In genomic region chr6:33813960-33814662, GRCh38 we compare ENCODE assay signal across 2 cellular contexts.
TF ChIP-seq lines count a peak whose summit lies in the region.

No MANE protein-coding gene starts in this region.

TF ChIP-seq in GM23338, 12 proteins besides CTCF, POLR2A, EP300 and RAD21:
- TF ChIP-seq EZH2phosphoT487 (IDR thresholded peaks at IDR 0.05; ENCODE audit: unreplicated experiment) (no peak), ZNF114 (CRISPR knock-in tag; IDR thresholded peaks at IDR 0.05) (no peak), ZNF331 (CRISPR knock-in tag; IDR thresholded peaks at IDR 0.05; ENCODE audit: low read depth) (no peak), EZH2 (IDR thresholded peaks at IDR 0.05; ENCODE audit: low read depth, unreplicated experiment) (no peak), REST (IDR thresholded peaks at IDR 0.05; ENCODE audit: unreplicated experiment) (no peak), STAT1 (IDR thresholded peaks at IDR 0.05; ENCODE audit: unreplicated experiment) (no peak), CREB1 (CRISPR knock-in tag; IDR thresholded peaks at IDR 0.05; ENCODE audit: low read depth) (no peak)
- TF ChIP-seq, protein P1, sequence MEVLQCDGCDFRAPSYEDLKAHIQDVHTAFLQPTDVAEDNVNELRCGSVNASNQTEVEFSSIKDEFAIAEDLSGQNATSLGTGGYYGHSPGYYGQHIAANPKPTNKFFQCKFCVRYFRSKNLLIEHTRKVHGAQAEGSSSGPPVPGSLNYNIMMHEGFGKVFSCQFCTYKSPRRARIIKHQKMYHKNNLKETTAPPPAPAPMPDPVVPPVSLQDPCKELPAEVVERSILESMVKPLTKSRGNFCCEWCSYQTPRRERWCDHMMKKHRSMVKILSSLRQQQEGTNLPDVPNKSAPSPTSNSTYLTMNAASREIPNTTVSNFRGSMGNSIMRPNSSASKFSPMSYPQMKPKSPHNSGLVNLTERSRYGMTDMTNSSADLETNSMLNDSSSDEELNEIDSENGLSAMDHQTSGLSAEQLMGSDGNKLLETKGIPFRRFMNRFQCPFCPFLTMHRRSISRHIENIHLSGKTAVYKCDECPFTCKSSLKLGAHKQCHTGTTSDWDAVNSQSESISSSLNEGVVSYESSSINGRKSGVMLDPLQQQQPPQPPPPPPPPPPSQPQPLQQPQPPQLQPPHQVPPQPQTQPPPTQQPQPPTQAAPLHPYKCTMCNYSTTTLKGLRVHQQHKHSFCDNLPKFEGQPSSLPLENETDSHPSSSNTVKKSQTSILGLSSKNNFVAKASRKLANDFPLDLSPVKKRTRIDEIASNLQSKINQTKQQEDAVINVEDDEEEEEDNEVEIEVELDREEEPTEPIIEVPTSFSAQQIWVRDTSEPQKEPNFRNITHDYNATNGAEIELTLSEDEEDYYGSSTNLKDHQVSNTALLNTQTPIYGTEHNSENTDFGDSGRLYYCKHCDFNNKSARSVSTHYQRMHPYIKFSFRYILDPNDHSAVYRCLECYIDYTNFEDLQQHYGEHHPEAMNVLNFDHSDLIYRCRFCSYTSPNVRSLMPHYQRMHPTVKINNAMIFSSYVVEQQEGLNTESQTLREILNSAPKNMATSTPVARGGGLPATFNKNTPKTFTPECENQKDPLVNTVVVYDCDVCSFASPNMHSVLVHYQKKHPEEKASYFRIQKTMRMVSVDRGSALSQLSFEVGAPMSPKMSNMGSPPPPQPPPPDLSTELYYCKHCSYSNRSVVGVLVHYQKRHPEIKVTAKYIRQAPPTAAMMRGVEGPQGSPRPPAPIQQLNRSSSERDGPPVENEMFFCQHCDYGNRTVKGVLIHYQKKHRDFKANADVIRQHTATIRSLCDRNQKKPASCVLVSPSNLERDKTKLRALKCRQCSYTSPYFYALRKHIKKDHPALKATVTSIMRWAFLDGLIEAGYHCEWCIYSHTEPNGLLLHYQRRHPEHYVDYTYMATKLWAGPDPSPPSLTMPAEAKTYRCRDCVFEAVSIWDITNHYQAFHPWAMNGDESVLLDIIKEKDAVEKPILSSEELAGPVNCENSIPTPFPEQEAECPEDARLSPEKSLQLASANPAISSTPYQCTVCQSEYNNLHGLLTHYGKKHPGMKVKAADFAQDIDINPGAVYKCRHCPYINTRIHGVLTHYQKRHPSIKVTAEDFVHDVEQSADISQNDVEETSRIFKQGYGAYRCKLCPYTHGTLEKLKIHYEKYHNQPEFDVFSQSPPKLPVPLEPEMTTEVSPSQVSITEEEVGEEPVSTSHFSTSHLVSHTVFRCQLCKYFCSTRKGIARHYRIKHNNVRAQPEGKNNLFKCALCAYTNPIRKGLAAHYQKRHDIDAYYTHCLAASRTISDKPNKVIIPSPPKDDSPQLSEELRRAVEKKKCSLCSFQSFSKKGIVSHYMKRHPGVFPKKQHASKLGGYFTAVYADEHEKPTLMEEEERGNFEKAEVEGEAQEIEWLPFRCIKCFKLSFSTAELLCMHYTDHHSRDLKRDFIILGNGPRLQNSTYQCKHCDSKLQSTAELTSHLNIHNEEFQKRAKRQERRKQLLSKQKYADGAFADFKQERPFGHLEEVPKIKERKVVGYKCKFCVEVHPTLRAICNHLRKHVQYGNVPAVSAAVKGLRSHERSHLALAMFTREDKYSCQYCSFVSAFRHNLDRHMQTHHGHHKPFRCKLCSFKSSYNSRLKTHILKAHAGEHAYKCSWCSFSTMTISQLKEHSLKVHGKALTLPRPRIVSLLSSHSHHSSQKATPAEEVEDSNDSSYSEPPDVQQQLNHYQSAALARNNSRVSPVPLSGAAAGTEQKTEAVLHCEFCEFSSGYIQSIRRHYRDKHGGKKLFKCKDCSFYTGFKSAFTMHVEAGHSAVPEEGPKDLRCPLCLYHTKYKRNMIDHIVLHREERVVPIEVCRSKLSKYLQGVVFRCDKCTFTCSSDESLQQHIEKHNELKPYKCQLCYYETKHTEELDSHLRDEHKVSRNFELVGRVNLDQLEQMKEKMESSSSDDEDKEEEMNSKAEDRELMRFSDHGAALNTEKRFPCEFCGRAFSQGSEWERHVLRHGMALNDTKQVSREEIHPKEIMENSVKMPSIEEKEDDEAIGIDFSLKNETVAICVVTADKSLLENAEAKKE (CRISPR knock-in tag; IDR thresholded peaks at IDR 0.05), result no peak
- TF ChIP-seq, protein P2, sequence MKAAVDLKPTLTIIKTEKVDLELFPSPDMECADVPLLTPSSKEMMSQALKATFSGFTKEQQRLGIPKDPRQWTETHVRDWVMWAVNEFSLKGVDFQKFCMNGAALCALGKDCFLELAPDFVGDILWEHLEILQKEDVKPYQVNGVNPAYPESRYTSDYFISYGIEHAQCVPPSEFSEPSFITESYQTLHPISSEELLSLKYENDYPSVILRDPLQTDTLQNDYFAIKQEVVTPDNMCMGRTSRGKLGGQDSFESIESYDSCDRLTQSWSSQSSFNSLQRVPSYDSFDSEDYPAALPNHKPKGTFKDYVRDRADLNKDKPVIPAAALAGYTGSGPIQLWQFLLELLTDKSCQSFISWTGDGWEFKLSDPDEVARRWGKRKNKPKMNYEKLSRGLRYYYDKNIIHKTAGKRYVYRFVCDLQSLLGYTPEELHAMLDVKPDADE (IDR thresholded peaks at IDR 0.05), result no peak

TF ChIP-seq in H1, 55 proteins besides CTCF, POLR2A, EP300 and RAD21:
- TF ChIP-seq BACH1 (IDR thresholded peaks at IDR 0.05; ENCODE audit: low read length) (no peak), SIN3A (conservative IDR thresholded peaks at IDR 0.05 in 1 of 2, IDR thresholded peaks at IDR 0.05 in 1 of 2; ENCODE audit: low read depth in 1 of 2, low read length in 2 of 2) (0 out of 4 replicates have a peak, but pooled peaks of 1 of the 2 experiments have one; percentile 29)
